In the genomic region with DNA sequence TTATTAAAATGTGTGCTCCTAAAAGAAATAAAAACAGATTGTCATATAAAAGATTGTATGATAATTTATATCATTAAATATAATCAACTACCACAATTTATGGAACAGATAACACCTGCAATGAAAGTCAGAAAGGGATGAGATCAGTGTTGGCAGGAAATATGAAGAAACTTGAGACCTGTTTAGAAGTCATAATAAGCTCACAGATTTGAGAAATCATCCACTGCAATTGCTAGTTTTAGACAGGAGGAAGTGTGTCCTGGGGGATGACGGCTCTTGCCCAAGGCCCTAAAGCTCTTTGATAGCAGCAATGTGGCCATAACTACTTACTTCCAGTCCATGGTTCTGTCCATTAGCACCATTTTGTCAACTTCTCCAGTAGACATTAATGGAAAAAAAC, we compare ENCODE assay signal across 16 cellular contexts.
A peak's percentile ranks its signal among the peaks of the same experiment; 100 is the strongest.
DNase-seq lines count a peak whose midpoint lies in the region; TF ChIP-seq lines count a peak whose summit lies in the region.
"Had no signal": no experiment of that assay in that cellular context is flagged by ENCODE, and none has a peak within 500 bp of the region (broad histone marks: within the 10 kb centered on the region; RNA-seq: fewer than 3 reads in every experiment).

No MANE protein-coding gene starts in this region.

- H3K4me3 ChIP-seq in HEK293 (ENCODE audit: low read depth, low read length) (no peak overlapping the region), choroid plexus epithelial cell (ENCODE audit: low read depth, low read length) (no peak overlapping the region)
- H3K4me3 ChIP-seq: BLaER1, GM23338 had no signal

- H3K4me1 ChIP-seq in HEK293 (ENCODE audit: control insufficient read depth, insufficient read depth, low read length), result peaks cover 38% of the 10 kb centered on the region
- H3K4me1 ChIP-seq: BLaER1 had no signal

- TF ChIP-seq CTCF in HEK293 (tag by site-specific recombination; IDR thresholded peaks at IDR 0.05) (no peak), choroid plexus epithelial cell (conservative IDR thresholded peaks at IDR 0.05; ENCODE audit: low read depth, low read length) (no peak)

- H3K27ac ChIP-seq in HEK293 (ENCODE audit: extremely low read depth, low read depth, low read length), result no peak overlapping the region
- H3K27ac ChIP-seq: BLaER1 had no signal

- POLR2A ChIA-PET in HEK293 (lab: Yijun Ruan, JAX), result no interaction called here

- CTCF ChIA-PET in HEK293 (lab: Yijun Ruan, JAX), result interaction anchor here (0.7 kb wide), 1 partner anchor 10 kb away, joined by 3 read pairs; no protein-coding TSS in a partner anchor

- H3K36me3 ChIP-seq in HEK293 (ENCODE audit: control insufficient read depth in 2 of 2, insufficient read depth in 1 of 2, low read length in 2 of 2), result no peaks in the 10 kb centered on the region
- H3K36me3 ChIP-seq: BLaER1 had no signal

- H3K9me3 ChIP-seq in HEK293 (ENCODE audit: control insufficient read depth, insufficient read depth, low read depth, low read length), result no peaks in the 10 kb centered on the region
- H3K9me3 ChIP-seq: BLaER1, Caco-2 had no signal

- DNase-seq in DMS53 (lab: John Stamatoyannopoulos, UW) (peak; percentile 69), DMS53 treated with DMSO at 0.1 percent for 48 hours (lab: John Stamatoyannopoulos, UW; ENCODE audit: unreplicated experiment) (no peak), NCI-H69 (lab: John Stamatoyannopoulos, UW) (peak; percentile 78), choroid plexus epithelial cell (ENCODE audit: low read depth) (peak; percentile 14), MV-4-11 (lab: John Stamatoyannopoulos, UW) (no peak), SW 1271 (lab: John Stamatoyannopoulos, UW) (no peak)
- DNase-seq: 8988T; AML-193; Caco-2; CD8-positive, alpha-beta memory T cell; DND-41; GDM1; H7 had no signal

TF ChIP-seq in HEK293, 187 proteins besides CTCF, POLR2A, EP300 and RAD21 (continues in another document):
- TF ChIP-seq KLF8 (tag by site-specific recombination; IDR thresholded peaks at IDR 0.05) (peak; percentile 75), ZFP37 (tag by site-specific recombination; IDR thresholded peaks at IDR 0.05) (no peak), ZNF629 (tag by site-specific recombination; IDR thresholded peaks at IDR 0.05) (peak; percentile 47; the same call in 1 of the 2 replicates), HOXA7 (CRISPR knock-in tag; IDR thresholded peaks at IDR 0.05; ENCODE audit: borderline replicate concordance) (no peak), ZNF561 (tag by site-specific recombination; IDR thresholded peaks at IDR 0.05; ENCODE audit: borderline replicate concordance) (no peak), ZNF366 (tag by site-specific recombination; conservative IDR thresholded peaks at IDR 0.05) (0 out of 2 replicates have a peak, but pooled peaks have one; percentile 10), FEZF1 (tag by site-specific recombination; IDR thresholded peaks at IDR 0.05) (peak; percentile 54), ZNF843 (tag by site-specific recombination; IDR thresholded peaks at IDR 0.05) (peak; percentile 91), GFI1B (tag by site-specific recombination; IDR thresholded peaks at IDR 0.05) (peak; percentile 91), KLF16 (tag by site-specific recombination; IDR thresholded peaks at IDR 0.05) (peak; percentile 15; the same call in 1 of the 2 replicates), OSR2 (tag by site-specific recombination; IDR thresholded peaks at IDR 0.05) (peak; percentile 43; the same call in 1 of the 2 replicates), ZNF23 (tag by site-specific recombination; IDR thresholded peaks at IDR 0.05; ENCODE audit: borderline replicate concordance) (no peak), ZNF664 (tag by site-specific recombination; IDR thresholded peaks at IDR 0.05) (no peak), ZNF10 (tag by site-specific recombination; IDR thresholded peaks at IDR 0.05) (peak; percentile 21; the same call in 1 of the 2 replicates)
- TF ChIP-seq, protein P1, sequence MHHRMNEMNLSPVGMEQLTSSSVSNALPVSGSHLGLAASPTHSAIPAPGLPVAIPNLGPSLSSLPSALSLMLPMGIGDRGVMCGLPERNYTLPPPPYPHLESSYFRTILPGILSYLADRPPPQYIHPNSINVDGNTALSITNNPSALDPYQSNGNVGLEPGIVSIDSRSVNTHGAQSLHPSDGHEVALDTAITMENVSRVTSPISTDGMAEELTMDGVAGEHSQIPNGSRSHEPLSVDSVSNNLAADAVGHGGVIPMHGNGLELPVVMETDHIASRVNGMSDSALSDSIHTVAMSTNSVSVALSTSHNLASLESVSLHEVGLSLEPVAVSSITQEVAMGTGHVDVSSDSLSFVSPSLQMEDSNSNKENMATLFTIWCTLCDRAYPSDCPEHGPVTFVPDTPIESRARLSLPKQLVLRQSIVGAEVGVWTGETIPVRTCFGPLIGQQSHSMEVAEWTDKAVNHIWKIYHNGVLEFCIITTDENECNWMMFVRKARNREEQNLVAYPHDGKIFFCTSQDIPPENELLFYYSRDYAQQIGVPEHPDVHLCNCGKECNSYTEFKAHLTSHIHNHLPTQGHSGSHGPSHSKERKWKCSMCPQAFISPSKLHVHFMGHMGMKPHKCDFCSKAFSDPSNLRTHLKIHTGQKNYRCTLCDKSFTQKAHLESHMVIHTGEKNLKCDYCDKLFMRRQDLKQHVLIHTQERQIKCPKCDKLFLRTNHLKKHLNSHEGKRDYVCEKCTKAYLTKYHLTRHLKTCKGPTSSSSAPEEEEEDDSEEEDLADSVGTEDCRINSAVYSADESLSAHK (tag by site-specific recombination; IDR thresholded peaks at IDR 0.05), result 0 out of 2 replicates have a peak, but pooled peaks have one; percentile 21
- TF ChIP-seq, protein P2, sequence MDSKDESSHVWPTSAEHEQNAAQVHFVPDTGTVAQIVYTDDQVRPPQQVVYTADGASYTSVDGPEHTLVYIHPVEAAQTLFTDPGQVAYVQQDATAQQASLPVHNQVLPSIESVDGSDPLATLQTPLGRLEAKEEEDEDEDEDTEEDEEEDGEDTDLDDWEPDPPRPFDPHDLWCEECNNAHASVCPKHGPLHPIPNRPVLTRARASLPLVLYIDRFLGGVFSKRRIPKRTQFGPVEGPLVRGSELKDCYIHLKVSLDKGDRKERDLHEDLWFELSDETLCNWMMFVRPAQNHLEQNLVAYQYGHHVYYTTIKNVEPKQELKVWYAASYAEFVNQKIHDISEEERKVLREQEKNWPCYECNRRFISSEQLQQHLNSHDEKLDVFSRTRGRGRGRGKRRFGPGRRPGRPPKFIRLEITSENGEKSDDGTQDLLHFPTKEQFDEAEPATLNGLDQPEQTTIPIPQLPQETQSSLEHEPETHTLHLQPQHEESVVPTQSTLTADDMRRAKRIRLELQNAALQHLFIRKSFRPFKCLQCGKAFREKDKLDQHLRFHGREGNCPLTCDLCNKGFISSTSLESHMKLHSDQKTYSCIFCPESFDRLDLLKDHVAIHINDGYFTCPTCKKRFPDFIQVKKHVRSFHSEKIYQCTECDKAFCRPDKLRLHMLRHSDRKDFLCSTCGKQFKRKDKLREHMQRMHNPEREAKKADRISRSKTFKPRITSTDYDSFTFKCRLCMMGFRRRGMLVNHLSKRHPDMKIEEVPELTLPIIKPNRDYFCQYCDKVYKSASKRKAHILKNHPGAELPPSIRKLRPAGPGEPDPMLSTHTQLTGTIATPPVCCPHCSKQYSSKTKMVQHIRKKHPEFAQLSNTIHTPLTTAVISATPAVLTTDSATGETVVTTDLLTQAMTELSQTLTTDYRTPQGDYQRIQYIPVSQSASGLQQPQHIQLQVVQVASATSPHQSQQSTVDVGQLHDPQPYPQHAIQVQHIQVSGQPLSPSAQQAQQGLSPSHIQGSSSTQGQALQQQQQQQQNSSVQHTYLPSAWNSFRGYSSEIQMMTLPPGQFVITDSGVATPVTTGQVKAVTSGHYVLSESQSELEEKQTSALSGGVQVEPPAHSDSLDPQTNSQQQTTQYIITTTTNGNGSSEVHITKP (tag by site-specific recombination; IDR thresholded peaks at IDR 0.05), result peak; percentile 50
- TF ChIP-seq, protein P3, sequence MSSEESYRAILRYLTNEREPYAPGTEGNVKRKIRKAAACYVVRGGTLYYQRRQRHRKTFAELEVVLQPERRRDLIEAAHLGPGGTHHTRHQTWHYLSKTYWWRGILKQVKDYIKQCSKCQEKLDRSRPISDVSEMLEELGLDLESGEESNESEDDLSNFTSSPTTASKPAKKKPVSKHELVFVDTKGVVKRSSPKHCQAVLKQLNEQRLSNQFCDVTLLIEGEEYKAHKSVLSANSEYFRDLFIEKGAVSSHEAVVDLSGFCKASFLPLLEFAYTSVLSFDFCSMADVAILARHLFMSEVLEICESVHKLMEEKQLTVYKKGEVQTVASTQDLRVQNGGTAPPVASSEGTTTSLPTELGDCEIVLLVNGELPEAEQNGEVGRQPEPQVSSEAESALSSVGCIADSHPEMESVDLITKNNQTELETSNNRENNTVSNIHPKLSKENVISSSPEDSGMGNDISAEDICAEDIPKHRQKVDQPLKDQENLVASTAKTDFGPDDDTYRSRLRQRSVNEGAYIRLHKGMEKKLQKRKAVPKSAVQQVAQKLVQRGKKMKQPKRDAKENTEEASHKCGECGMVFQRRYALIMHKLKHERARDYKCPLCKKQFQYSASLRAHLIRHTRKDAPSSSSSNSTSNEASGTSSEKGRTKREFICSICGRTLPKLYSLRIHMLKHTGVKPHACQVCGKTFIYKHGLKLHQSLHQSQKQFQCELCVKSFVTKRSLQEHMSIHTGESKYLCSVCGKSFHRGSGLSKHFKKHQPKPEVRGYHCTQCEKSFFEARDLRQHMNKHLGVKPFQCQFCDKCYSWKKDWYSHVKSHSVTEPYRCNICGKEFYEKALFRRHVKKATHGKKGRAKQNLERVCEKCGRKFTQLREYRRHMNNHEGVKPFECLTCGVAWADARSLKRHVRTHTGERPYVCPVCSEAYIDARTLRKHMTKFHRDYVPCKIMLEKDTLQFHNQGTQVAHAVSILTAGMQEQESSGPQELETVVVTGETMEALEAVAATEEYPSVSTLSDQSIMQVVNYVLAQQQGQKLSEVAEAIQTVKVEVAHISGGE (tag by site-specific recombination; conservative IDR thresholded peaks at IDR 0.05; ENCODE audit: low read depth), result no peak

Comparison
In these comparisons a context has a peak if more than half of its experiments do, and no peak if none do; other contexts are left out.
1. DNase-seq: peak in DMS53 (single experiment), NCI-H69 (single experiment) and choroid plexus epithelial cell (single experiment); none in DMS53 treated with DMSO at 0.1 percent for 48 hours (single experiment), MV-4-11 (single experiment) and SW 1271 (0 of 2).